ENCODE assay signal across 28 cellular contexts in genomic region chr15:31615643-31616415, GRCh38.
"Had no signal": no experiment of that assay in that cellular context is flagged by ENCODE, and none has a peak within 500 bp of the region (broad histone marks: within the 10 kb centered on the region; RNA-seq: fewer than 3 reads in every experiment).

No MANE protein-coding gene starts in this region.

- H3K4me3 Mint-ChIP-seq: activated CD4-positive, alpha-beta memory T cell treated with anti-CD3 and anti-CD28 coated beads for 36 hours; activated CD4-positive, alpha-beta T cell treated with anti-CD3 and anti-CD28 coated beads for 36 hours; activated CD4-positive, alpha-beta T cell treated with anti-CD3 and anti-CD28 coated beads, Interleukin-2, amount 10 ng/mL, durations not matched to agents 24 days and 14 days; activated CD8-positive, alpha-beta memory T cell treated with anti-CD3 and anti-CD28 coated beads, Interleukin-2, amount 10 ng/mL, durations not matched to agents 7 days and 5 days; activated CD8-positive, alpha-beta T cell treated with anti-CD3 and anti-CD28 coated beads, Interleukin-2, amount 10 ng/mL, durations not matched to agents 7 days and 5 days; activated naive CD4-positive, alpha-beta T cell treated with anti-CD3 and anti-CD28 coated beads, Interleukin-2, amount 10 ng/mL, durations not matched to agents 7 days and 5 days; activated T-helper 1 cell treated with anti-CD3 and anti-CD28 coated beads, Interleukin-12 subunit alpha, Interleukin-12 subunit beta, Interleukin-2, Interleukin-4 antibody, amounts not matched to agents 30 ng/mL and 10 ng/mL and 1 ng/mL, durations not matched to agents 14 hours and 24 hours and 36 hours; brain; effector memory CD8-positive, alpha-beta T cell had no signal

- H3K9me3 Mint-ChIP-seq: activated CD4-positive, alpha-beta memory T cell treated with anti-CD3 and anti-CD28 coated beads for 36 hours; activated naive CD4-positive, alpha-beta T cell treated with anti-CD3 and anti-CD28 coated beads, Interleukin-2, amount 10 ng/mL, durations not matched to agents 7 days and 5 days; activated naive CD4-positive, alpha-beta T cell treated with anti-CD3 and anti-CD28 coated beads, Interleukin-2, amount 50 U/mL, for 72 hours; activated T-helper 2 cell treated with anti-CD3 and anti-CD28 coated beads, Interferon-gamma antibody, Interleukin-2, Interleukin-4, amounts not matched to agents 10 μg/mL and 5 μg/mL and 100 μg/mL, durations not matched to agents 14 hours and 24 hours and 36 hours; effector memory CD8-positive, alpha-beta T cell had no signal

- DNase-seq: activated CD4-positive, alpha-beta memory T cell treated with anti-CD3 and anti-CD28 coated beads for 36 hours; activated CD4-positive, alpha-beta T cell treated with anti-CD3 and anti-CD28 coated beads for 36 hours; activated CD4-positive, alpha-beta T cell treated with anti-CD3 and anti-CD28 coated beads, Interleukin-2, amount 10 ng/mL, durations not matched to agents 24 days and 14 days; activated CD4-positive, CD25-positive, alpha-beta regulatory T cell; activated CD4-positive, CD25-positive, alpha-beta regulatory T cell treated with anti-CD3 and anti-CD28 coated beads, Interleukin-2, amount 50 U/mL, for 72 hours; activated CD8-positive, alpha-beta memory T cell treated with anti-CD3 and anti-CD28 coated beads, Interleukin-2, amount 10 ng/mL, durations not matched to agents 7 days and 5 days; activated CD8-positive, alpha-beta memory T cell treated with anti-CD3 and anti-CD28 coated beads, Interleukin-2, amount 50 U/mL, for 4 hours; activated CD8-positive, alpha-beta T cell treated with anti-CD3 and anti-CD28 coated beads, Interleukin-2, amount 10 ng/mL, durations not matched to agents 7 days and 5 days; activated effector memory CD4-positive, alpha-beta T cell treated with anti-CD3 and anti-CD28 coated beads, Interleukin-2, amount 50 U/mL, for 16 hours; activated naive CD4-positive, alpha-beta T cell treated with anti-CD3 and anti-CD28 coated beads, Interleukin-2, amount 10 ng/mL, durations not matched to agents 7 days and 5 days; activated T-cell treated with anti-CD3 and anti-CD28 coated beads, Interleukin-2, amount 50 U/mL, for 1 hour; activated T-cell treated with anti-CD3 and anti-CD28 coated beads, Interleukin-2, amount 50 U/mL, for 48 hours; adrenal gland; central memory CD4-positive, alpha-beta T cell; cortex of kidney; dermis blood vessel endothelial cell; effector CD4-positive, alpha-beta T cell; effector memory CD8-positive, alpha-beta T cell; erythroblast; foreskin keratinocyte; gastrocnemius medialis; glutamatergic neuron; T-helper 2 cell had no signal

- H3K36me3 Mint-ChIP-seq: activated CD4-positive, alpha-beta memory T cell treated with anti-CD3 and anti-CD28 coated beads for 36 hours; activated CD8-positive, alpha-beta memory T cell treated with anti-CD3 and anti-CD28 coated beads, Interleukin-2, amount 10 ng/mL, durations not matched to agents 7 days and 5 days; activated naive CD4-positive, alpha-beta T cell treated with anti-CD3 and anti-CD28 coated beads, Interleukin-2, amount 10 ng/mL, durations not matched to agents 7 days and 5 days; activated naive CD4-positive, alpha-beta T cell treated with anti-CD3 and anti-CD28 coated beads, Interleukin-2, amount 50 U/mL, for 72 hours had no signal

- ATAC-seq: activated CD4-positive, alpha-beta T cell treated with anti-CD3 and anti-CD28 coated beads for 36 hours; activated CD8-positive, alpha-beta memory T cell treated with anti-CD3 and anti-CD28 coated beads, Interleukin-2, amount 10 ng/mL, durations not matched to agents 7 days and 5 days; activated CD8-positive, alpha-beta T cell treated with anti-CD3 and anti-CD28 coated beads, Interleukin-2, amount 10 ng/mL, durations not matched to agents 7 days and 5 days; activated naive CD4-positive, alpha-beta T cell treated with anti-CD3 and anti-CD28 coated beads, Interleukin-2, amount 50 U/mL, for 72 hours; effector memory CD8-positive, alpha-beta T cell; foreskin keratinocyte; gastrocnemius medialis; heart left ventricle had no signal

- H3K27ac Mint-ChIP-seq: activated CD4-positive, alpha-beta memory T cell treated with anti-CD3 and anti-CD28 coated beads for 36 hours; activated CD4-positive, alpha-beta T cell treated with anti-CD3 and anti-CD28 coated beads for 36 hours; activated CD4-positive, alpha-beta T cell treated with anti-CD3 and anti-CD28 coated beads, Interleukin-2, amount 10 ng/mL, durations not matched to agents 24 days and 14 days; activated CD8-positive, alpha-beta memory T cell treated with anti-CD3 and anti-CD28 coated beads, Interleukin-2, amount 10 ng/mL, durations not matched to agents 7 days and 5 days; activated CD8-positive, alpha-beta T cell treated with anti-CD3 and anti-CD28 coated beads, Interleukin-2, amount 10 ng/mL, durations not matched to agents 7 days and 5 days; activated naive CD4-positive, alpha-beta T cell treated with anti-CD3 and anti-CD28 coated beads, Interleukin-2, amount 10 ng/mL, durations not matched to agents 7 days and 5 days; activated naive CD4-positive, alpha-beta T cell treated with anti-CD3 and anti-CD28 coated beads, Interleukin-2, amount 50 U/mL, for 72 hours; activated T-helper 1 cell treated with anti-CD3 and anti-CD28 coated beads, Interleukin-12 subunit alpha, Interleukin-12 subunit beta, Interleukin-2, Interleukin-4 antibody, amounts not matched to agents 30 ng/mL and 10 ng/mL and 1 ng/mL, durations not matched to agents 14 hours and 24 hours and 36 hours; activated T-helper 2 cell treated with anti-CD3 and anti-CD28 coated beads, Interferon-gamma antibody, Interleukin-2, Interleukin-4, amounts not matched to agents 10 μg/mL and 5 μg/mL and 100 μg/mL, durations not matched to agents 14 hours and 24 hours and 36 hours; brain; effector memory CD8-positive, alpha-beta T cell had no signal

- H3K4me1 Mint-ChIP-seq: activated CD4-positive, alpha-beta T cell treated with anti-CD3 and anti-CD28 coated beads for 36 hours; activated CD8-positive, alpha-beta memory T cell treated with anti-CD3 and anti-CD28 coated beads, Interleukin-2, amount 10 ng/mL, durations not matched to agents 7 days and 5 days; activated naive CD4-positive, alpha-beta T cell treated with anti-CD3 and anti-CD28 coated beads, Interleukin-2, amount 10 ng/mL, durations not matched to agents 7 days and 5 days; brain had no signal

- H3K27me3 Mint-ChIP-seq: activated naive CD4-positive, alpha-beta T cell treated with anti-CD3 and anti-CD28 coated beads, Interleukin-2, amount 10 ng/mL, durations not matched to agents 7 days and 5 days had no signal
